In genomic region chr14:73457935-73458218, GRCh38 we compare ENCODE assay signal across 8 cellular contexts. TPM values are rescaled to one million over a fixed set of nuclear protein-coding genes. Genes with fewer than 3 reads are reported as not detected.
DNase-seq lines count a peak whose midpoint lies in the region; ATAC-seq and TF ChIP-seq lines count a peak whose summit lies in the region.

No MANE protein-coding gene starts in this region.

- H3K9me3 ChIP-seq in iPS-15b (ENCODE audit: control insufficient read depth, insufficient read depth, low read length), result no peaks in the 10 kb centered on the region
- no peaks in the 10 kb centered on the region for H3K9me3 ChIP-seq in stomach

- intact Hi-C loops in stomach (cut with DNase I; ENCODE audit: low total_unique reads), result no loop called here

- 0 to 1% (median 1%) methylated on average over 15 to 19 of the region's 19 CpGs for WGBS in stomach, 5 donors

- H3K9ac ChIP-seq in iPS-15b (ENCODE audit: low read depth, low read length), result peak overlapping the region; percentile 18

- TF ChIP-seq EP300 in stomach (IDR thresholded peaks at IDR 0.05), result no peak

- no peaks in the 10 kb centered on the region for H3K9me3 Mint-ChIP-seq in activated naive CD8-positive, alpha-beta T cell treated with anti-CD3 and anti-CD28 coated beads, Interleukin-2, amount 50 U/mL, for 24 hours

- no peak for TF ChIP-seq CTCF in stomach (IDR thresholded peaks at IDR 0.05)

- TF ChIP-seq POLR2A in stomach (IDR thresholded peaks at IDR 0.05), result no peak

- H3K27me3 Mint-ChIP-seq in activated naive CD8-positive, alpha-beta T cell treated with anti-CD3 and anti-CD28 coated beads, Interleukin-2, amount 50 U/mL, for 24 hours, result peaks cover 2% of the 10 kb centered on the region

- H3K4me3 ChIP-seq in iPS-15b (ENCODE audit: low read depth, low read length), result peak overlapping the region; percentile 72
- H3K4me3 ChIP-seq in stomach, result peak overlapping the region; percentile 90 to 100 (median 98)

- peaks cover 2% of the 10 kb centered on the region for H3K36me3 Mint-ChIP-seq in activated naive CD8-positive, alpha-beta T cell treated with anti-CD3 and anti-CD28 coated beads, Interleukin-2, amount 50 U/mL, for 24 hours (ENCODE audit: low read depth)

- H3K36me3 ChIP-seq in iPS-15b (ENCODE audit: control insufficient read depth, insufficient read depth, low read length), result no peaks in the 10 kb centered on the region
- H3K36me3 ChIP-seq in stomach, result no peaks in the 10 kb centered on the region

- peak overlapping the region; percentile 97 for H3K27ac Mint-ChIP-seq in activated naive CD8-positive, alpha-beta T cell treated with anti-CD3 and anti-CD28 coated beads, Interleukin-2, amount 50 U/mL, for 24 hours

- peaks cover 62% of the 10 kb centered on the region for H3K4me1 Mint-ChIP-seq in activated naive CD8-positive, alpha-beta T cell treated with anti-CD3 and anti-CD28 coated beads, Interleukin-2, amount 50 U/mL, for 24 hours

- H3K27ac ChIP-seq in stomach, result peak overlapping the region; percentile 94 to 97 (median 97)

- peaks cover 7% of the 10 kb centered on the region for H3K4me1 ChIP-seq in iPS-15b (ENCODE audit: control insufficient read depth, insufficient read depth, low read length)
- peaks cover 53 to 87% (median 73%) of the 10 kb centered on the region in 4 donors for H3K4me1 ChIP-seq in stomach

- H3K4me3 Mint-ChIP-seq in activated naive CD8-positive, alpha-beta T cell treated with anti-CD3 and anti-CD28 coated beads, Interleukin-2, amount 50 U/mL, for 24 hours, result peak overlapping the region; percentile 99

- ATAC-seq in HG03066 (IDR thresholded peaks at IDR 0.05; ENCODE audit: low read depth, unreplicated experiment) (peak; percentile 6), HG03442 (IDR thresholded peaks at IDR 0.05; ENCODE audit: unreplicated experiment) (no peak)
- no peak for ATAC-seq in activated naive CD8-positive, alpha-beta T cell treated with anti-CD3 and anti-CD28 coated beads, Interleukin-2, amount 50 U/mL, for 24 hours

- H3K27me3 ChIP-seq in iPS-15b (ENCODE audit: control insufficient read depth, insufficient read depth, low read length) (no peaks in the 10 kb centered on the region), stomach (no peaks in the 10 kb centered on the region)

- DNase-seq in GM03348 (ENCODE audit: low spot score), result peak; percentile 59
- DNase-seq in activated naive CD8-positive, alpha-beta T cell treated with anti-CD3 and anti-CD28 coated beads, Interleukin-2, amount 50 U/mL, for 24 hours, result peak; percentile 18
- peak; percentile 45 for DNase-seq in stomach
- no peak for DNase-seq in LoVo (ENCODE audit: low spot score)
- no peak for DNase-seq in NCI-H226

RNA-seq across cellular contexts. Expression of gene NUMB, which starts 0.5 kb away (rescaled TPM):
- total RNA-seq in stomach, result 100 to 1,000 TPM in 2 of 5 donors, 10 to 100 TPM in 3; 43.7 to 135 (median 75.6) TPM
- polyA plus RNA-seq in stomach, result 10 to 100 TPM; 26.4 to 43.8 (median 26.6) TPM

RNA-seq across cellular contexts. Expression of gene RIOX1, which starts 32.9 kb away (rescaled TPM):
- total RNA-seq in stomach, result 10 to 100 TPM in 4 of 5 donors, 1 to 10 TPM in 1; 7.2 to 86.9 (median 25.0) TPM
- 1 to 10 TPM; 5.1 to 6.7 (median 6.7) TPM for polyA plus RNA-seq in stomach

Comparison
In these comparisons a context has a peak if more than half of its experiments do, and no peak if none do; other contexts are left out.
1. DNase-seq: peak in GM03348 (single experiment), activated naive CD8-positive, alpha-beta T cell treated with anti-CD3 and anti-CD28 coated beads, Interleukin-2, amount 50 U/mL, for 24 hours (single experiment) and stomach (single experiment); none in LoVo (single experiment) and NCI-H226 (single experiment).